ENCODE assay signal across 1 cellular context in the genomic region with DNA sequence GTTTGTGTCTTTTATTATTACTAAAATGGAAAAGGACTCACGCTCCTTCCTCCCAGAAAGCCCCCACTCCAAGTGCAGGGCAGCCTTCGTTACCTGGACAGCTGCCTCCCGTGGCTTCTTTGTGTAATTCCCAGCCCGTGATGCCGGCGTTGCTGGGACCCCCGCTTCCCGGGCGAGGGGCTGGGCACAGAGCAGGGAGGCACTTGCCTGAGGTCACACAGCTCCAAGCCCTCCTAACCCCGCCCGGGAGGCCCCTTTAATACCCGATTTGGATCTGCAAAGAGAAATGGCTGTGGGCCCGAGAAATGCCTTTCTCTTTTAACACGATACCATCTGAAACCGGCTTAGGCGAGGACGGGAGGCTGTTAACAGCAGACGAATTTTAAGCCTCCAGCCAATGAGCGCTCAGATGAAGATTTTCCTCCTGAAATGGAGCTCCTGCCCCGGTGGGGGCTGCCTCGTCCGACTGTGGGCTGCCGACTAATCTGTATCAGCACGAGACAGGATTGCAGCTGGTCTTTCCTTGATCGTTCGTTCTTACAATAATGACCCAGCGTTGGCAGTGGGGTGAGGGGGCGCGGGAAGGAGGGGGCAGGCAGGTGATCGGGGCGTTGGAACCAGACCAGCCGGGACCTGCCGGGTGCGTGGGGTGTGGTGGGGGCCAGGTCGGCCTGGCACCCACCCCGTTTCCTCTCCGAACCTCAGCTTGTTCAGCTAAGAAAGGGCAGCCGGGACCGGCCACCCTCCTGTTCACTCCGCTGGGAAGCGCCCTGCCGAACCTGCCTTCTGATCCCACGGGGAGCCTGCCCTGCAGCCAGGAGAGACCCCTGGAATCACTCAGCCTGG.
A peak's percentile ranks its signal among the peaks of the same experiment; 100 is the strongest.
TF ChIP-seq lines count a peak whose summit lies in the region.

No MANE protein-coding gene starts in this region.

TF ChIP-seq in K562, 482 proteins besides CTCF, POLR2A, EP300 and RAD21:
- no peak for TF ChIP-seq EZH2 (IDR thresholded peaks at IDR 0.05; ENCODE audit: borderline replicate concordance, low read depth, low read length)
- no peak for TF ChIP-seq PTRF (tag; IDR thresholded peaks at IDR 0.05)
- TF ChIP-seq HNRNPLL (IDR thresholded peaks at IDR 0.05; ENCODE audit: low read depth, low read length, poor library complexity, severe bottlenecking) = no peak
- peak; percentile 82 for TF ChIP-seq CBX8 (IDR thresholded peaks at IDR 0.05; ENCODE audit: borderline replicate concordance, extremely low read depth, low read depth, low read length, poor library complexity, severe bottlenecking)
- no peak for TF ChIP-seq MAFF (IDR thresholded peaks at IDR 0.05; ENCODE audit: low read length)
- no peak for TF ChIP-seq MTF1 (CRISPR knock-in tag; IDR thresholded peaks at IDR 0.05; ENCODE audit: borderline replicate concordance)
- no peak for TF ChIP-seq ZFP91 (CRISPR knock-in tag; IDR thresholded peaks at IDR 0.05)
- TF ChIP-seq CBX2 (IDR thresholded peaks at IDR 0.05; ENCODE audit: insufficient read depth, low read length, poor library complexity, severe bottlenecking) = peak; percentile 24
- no peak for TF ChIP-seq PRMT5 (CRISPR knock-in tag; IDR thresholded peaks at IDR 0.05)
- TF ChIP-seq ZBTB17 (CRISPR knock-in tag; IDR thresholded peaks at IDR 0.05) = no peak
- no peak for TF ChIP-seq ZNF431 (CRISPR knock-in tag; IDR thresholded peaks at IDR 0.05)
- TF ChIP-seq MCM5 (IDR thresholded peaks at IDR 0.05; ENCODE audit: low read depth) = no peak
- no peak for TF ChIP-seq ATF1 (CRISPR knock-in tag; IDR thresholded peaks at IDR 0.05)
- TF ChIP-seq ATF1 (tag; IDR thresholded peaks at IDR 0.05) = no peak
- TF ChIP-seq HMG20B (CRISPR knock-in tag; IDR thresholded peaks at IDR 0.05) = no peak
- no peak for TF ChIP-seq RUNX1 (IDR thresholded peaks at IDR 0.05; ENCODE audit: low read depth)
